Comparison of ENCODE assay signal across 19 cellular contexts in genomic region chr11:28296426-28296825, GRCh38.
DNase-seq lines count a peak whose midpoint lies in the region; ATAC-seq, FAIRE-seq and TF ChIP-seq lines count a peak whose summit lies in the region.
"Had no signal": no experiment of that assay in that cellular context is flagged by ENCODE, and none has a peak within 500 bp of the region (broad histone marks: within the 10 kb centered on the region; RNA-seq: fewer than 3 reads in every experiment).

No MANE protein-coding gene starts in this region.

- no peak overlapping the region for H2AFZ ChIP-seq in keratinocyte (ENCODE audit: control insufficient read depth, low read length)
- H2AFZ ChIP-seq: PC-9 had no signal

- H3K4me3 ChIP-seq in keratinocyte (ENCODE audit: control insufficient read depth in 2 of 3, extremely low read depth in 1 of 3, insufficient read depth in 2 of 3, low read depth in 1 of 3, low read length in 3 of 3) (no peak overlapping the region), thyroid gland (replicated peaks in 1 of 3) (no peak overlapping the region)
- H3K4me3 ChIP-seq: left lung, PC-9 had no signal

- POLR2A ChIA-PET in activated CD4-positive, alpha-beta T cell treated with anti-CD3 and anti-CD28 coated beads for 36 hours (lab: Charles Lee), result no interaction called here

- peak; percentile 19 for ATAC-seq in activated CD4-positive, alpha-beta T cell treated with anti-CD3 and anti-CD28 coated beads for 36 hours
- ATAC-seq in GM21576 (IDR thresholded peaks at IDR 0.05; ENCODE audit: unreplicated experiment) (peak; percentile 98), HG03064 (IDR thresholded peaks at IDR 0.05; ENCODE audit: low read depth, unreplicated experiment) (peak; percentile 94)
- ATAC-seq: activated CD8-positive, alpha-beta memory T cell treated with anti-CD3 and anti-CD28 coated beads, Interleukin-2, amount 10 ng/mL, durations not matched to agents 7 days and 5 days; left lung had no signal

- DNase-seq in activated CD4-positive, alpha-beta T cell treated with anti-CD3 and anti-CD28 coated beads for 36 hours, result no peak
- no peak for DNase-seq in activated CD4-positive, alpha-beta T cell treated with anti-CD3 and anti-CD28 coated beads for 48 hours
- DNase-seq in keratinocyte (ENCODE audit: low read depth, low spot score) (no peak), GOT3 (lab: John Stamatoyannopoulos, UW) (no peak), UCSD-AML1 (lab: John Stamatoyannopoulos, UW; ENCODE audit: unreplicated experiment) (no peak), thyroid gland (no peak)
- DNase-seq: activated CD8-positive, alpha-beta memory T cell treated with anti-CD3 and anti-CD28 coated beads, Interleukin-2, amount 10 ng/mL, durations not matched to agents 7 days and 5 days; amygdala; DMS53; effector CD8-positive, alpha-beta T cell; KBM-7; left lung; NCI-H2171; PC-9; stimulated activated CD8-positive, alpha-beta memory T cell treated with anti-CD3 and anti-CD28 coated beads, Interleukin-4, amount 100 ng/mL, for 48 hours had no signal

- peaks cover 0 to 2% of the 10 kb centered on the region in 2 experiments for H3K36me3 ChIP-seq in keratinocyte (ENCODE audit: control insufficient read depth in 2 of 2, extremely low read depth in 1 of 2, insufficient read depth in 2 of 2, low read length in 2 of 2)
- peaks cover 0 to 8% of the 10 kb centered on the region in 2 donors for H3K36me3 ChIP-seq in thyroid gland
- H3K36me3 ChIP-seq: neutrophil had no signal

- H3K4me1 ChIP-seq in keratinocyte (ENCODE audit: control insufficient read depth, extremely low read depth, insufficient read depth, low read length) (no peaks in the 10 kb centered on the region), thyroid gland (no peaks in the 10 kb centered on the region)
- H3K4me1 ChIP-seq: left lung had no signal

- H3K4me3 Mint-ChIP-seq in activated CD4-positive, alpha-beta T cell treated with anti-CD3 and anti-CD28 coated beads for 36 hours, result no peak overlapping the region
- H3K4me3 Mint-ChIP-seq: activated CD8-positive, alpha-beta memory T cell treated with anti-CD3 and anti-CD28 coated beads, Interleukin-2, amount 10 ng/mL, durations not matched to agents 7 days and 5 days had no signal

- no peaks in the 10 kb centered on the region for H3K27me3 Mint-ChIP-seq in activated CD4-positive, alpha-beta T cell treated with anti-CD3 and anti-CD28 coated beads for 36 hours
- H3K27me3 Mint-ChIP-seq: activated CD8-positive, alpha-beta memory T cell treated with anti-CD3 and anti-CD28 coated beads, Interleukin-2, amount 10 ng/mL, durations not matched to agents 7 days and 5 days had no signal

- no peak for TF ChIP-seq POLR2A in thyroid gland (IDR thresholded peaks at IDR 0.05)

- peaks cover 4% of the 10 kb centered on the region for H3K9me3 Mint-ChIP-seq in activated CD4-positive, alpha-beta T cell treated with anti-CD3 and anti-CD28 coated beads for 36 hours (ENCODE audit: low read depth)

- no peak overlapping the region for H3K9ac ChIP-seq in keratinocyte (ENCODE audit: control insufficient read depth, extremely low read depth, insufficient read depth, low read length)

- no peak overlapping the region for H3K4me2 ChIP-seq in keratinocyte (ENCODE audit: control insufficient read depth, extremely low read depth, insufficient read depth, low read depth, low read length)
- H3K4me2 ChIP-seq: PC-9 had no signal

- peak; percentile 71 for FAIRE-seq in keratinocyte (lab: Jason Lieb, UNC)

- dilution Hi-C loops in keratinocyte (cut with MboI; ENCODE audit: extremely low pct_ligation_motif_present, low sequenced_read_pairs), result no loop called here

- no peaks in the 10 kb centered on the region for H3K79me2 ChIP-seq in keratinocyte (ENCODE audit: control insufficient read depth, insufficient read depth, low read length)

- WGBS in thyroid gland, 2 donors, result 95 to 96% methylated on average over 2 of the region's 2 CpGs

- H3K4me1 Mint-ChIP-seq in activated CD4-positive, alpha-beta T cell treated with anti-CD3 and anti-CD28 coated beads for 36 hours, result no peaks in the 10 kb centered on the region

- CTCF ChIA-PET in activated CD4-positive, alpha-beta T cell treated with anti-CD3 and anti-CD28 coated beads for 36 hours (lab: Charles Lee), result no interaction called here

- no peak overlapping the region for H3K27ac Mint-ChIP-seq in activated CD4-positive, alpha-beta T cell treated with anti-CD3 and anti-CD28 coated beads for 36 hours
- H3K27ac Mint-ChIP-seq: activated CD8-positive, alpha-beta memory T cell treated with anti-CD3 and anti-CD28 coated beads, Interleukin-2, amount 10 ng/mL, durations not matched to agents 7 days and 5 days had no signal

- H3K27ac ChIP-seq in keratinocyte (ENCODE audit: control insufficient read depth, insufficient read depth, low read length) (no peak overlapping the region), thyroid gland (no peak overlapping the region)
- H3K27ac ChIP-seq: 22Rv1, left lung, neutrophil, PC-9 had no signal

- no peaks in the 10 kb centered on the region for H3K27me3 ChIP-seq in keratinocyte (ENCODE audit: control insufficient read depth, extremely low read depth, insufficient read depth, low read length)
- H3K27me3 ChIP-seq in thyroid gland, result no peaks in the 10 kb centered on the region
- H3K27me3 ChIP-seq: left lung, neutrophil had no signal

- H3K9me3 ChIP-seq in keratinocyte (ENCODE audit: control insufficient read depth, low read depth, low read length) (no peaks in the 10 kb centered on the region), thyroid gland (no peaks in the 10 kb centered on the region)
- H3K9me3 ChIP-seq: left lung, neutrophil had no signal

- no peaks in the 10 kb centered on the region for H3K9me1 ChIP-seq in keratinocyte (ENCODE audit: control insufficient read depth, extremely low read depth, insufficient read depth, low read length)

- H4K20me1 ChIP-seq in keratinocyte (ENCODE audit: control insufficient read depth, extremely low read depth, insufficient read depth, low read length), result no peaks in the 10 kb centered on the region

- intact Hi-C loops in activated CD4-positive, alpha-beta T cell treated with anti-CD3 and anti-CD28 coated beads for 36 hours (cut with DNase I, micrococcal nuclease), result no loop called here
- intact Hi-C loops in thyroid gland (cut with DNase I), result no loop called here

- no peak for TF ChIP-seq CTCF in keratinocyte (optimal IDR thresholded peaks at IDR 0.05 in 1 of 3, IDR thresholded peaks at IDR 0.05 in 1 of 3, conservative IDR thresholded peaks at IDR 0.05 in 1 of 3; ENCODE audit: extremely low read depth in 1 of 3, insufficient read depth in 2 of 3, low read length in 3 of 3)
- no peak for TF ChIP-seq CTCF in thyroid gland (IDR thresholded peaks at IDR 0.05)

- H3K36me3 Mint-ChIP-seq in activated CD4-positive, alpha-beta T cell treated with anti-CD3 and anti-CD28 coated beads for 36 hours (ENCODE audit: low read depth), result peaks cover 43% of the 10 kb centered on the region

Comparison
In these comparisons a context has a peak if more than half of its experiments do, and no peak if none do; other contexts are left out.
1. ATAC-seq: peak in every context shown above with its lines; median percentile 98 in GM21576; 94 in HG03064; 19 in activated CD4-positive, alpha-beta T cell treated with anti-CD3 and anti-CD28 coated beads for 36 hours.